Comparison of ENCODE assay signal across 15 cellular contexts in the genomic region with DNA sequence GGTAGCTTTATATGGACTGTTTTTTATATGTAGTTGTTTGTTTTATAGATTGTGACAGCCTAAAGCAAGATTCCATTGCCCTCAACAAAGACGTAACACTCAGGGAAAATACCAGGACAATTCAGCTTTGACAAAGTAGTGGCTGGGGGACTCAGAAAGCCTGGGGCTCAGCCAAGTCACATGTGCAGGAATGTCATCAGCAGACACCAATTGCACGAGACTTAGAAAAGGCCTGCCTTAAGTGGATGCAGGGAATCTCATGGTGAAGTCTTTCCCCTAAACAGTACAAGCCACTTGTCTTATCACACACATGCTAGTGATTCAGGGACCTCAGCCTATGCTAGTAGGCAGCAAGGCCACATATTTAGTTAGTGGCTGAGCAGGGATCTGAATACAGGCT.
DNase-seq lines count a peak whose midpoint lies in the region; ATAC-seq and TF ChIP-seq lines count a peak whose summit lies in the region.
"Had no signal": no experiment of that assay in that cellular context is flagged by ENCODE, and none has a peak within 500 bp of the region (broad histone marks: within the 10 kb centered on the region; RNA-seq: fewer than 3 reads in every experiment).

No MANE protein-coding gene starts in this region.

- H3K79me1 ChIP-seq in mesendoderm (ENCODE audit: low read length) = no peaks in the 10 kb centered on the region

- DNase-seq in NCI-H1048 (lab: John Stamatoyannopoulos, UW) = peak; percentile 23
- peak; percentile 57 to 61 for DNase-seq in foreskin fibroblast
- DNase-seq in mesendoderm = peak; percentile 51
- DNase-seq in tibial nerve (ENCODE audit: low spot score in 2 of 2) = no peak
- no peak for DNase-seq in activated CD4-positive, alpha-beta T cell treated with anti-CD3 and anti-CD28 coated beads for 48 hours
- DNase-seq: activated T-cell treated with anti-CD3 and anti-CD28 coated beads, Interleukin-2, amount 50 U/mL, for 24 hours; CD4-positive, alpha-beta T cell; H7; NCI-H510A treated with DMSO at 0.1 percent for 48 hours; T-helper 2 cell had no signal

- no peaks in the 10 kb centered on the region for H3K79me2 ChIP-seq in mesendoderm (ENCODE audit: control insufficient read depth, insufficient read depth, low read length)

- no peak overlapping the region for H2BK5ac ChIP-seq in mesendoderm (ENCODE audit: low read length)

- no peaks in the 10 kb centered on the region for H3K9me3 ChIP-seq in tibial nerve
- H3K9me3 ChIP-seq: Peyer's patch had no signal

- no peak overlapping the region for H3K4ac ChIP-seq in mesendoderm (ENCODE audit: low read depth, low read length)

- no peak overlapping the region for H4K5ac ChIP-seq in mesendoderm (ENCODE audit: low read length)

- H2AK5ac ChIP-seq in mesendoderm (ENCODE audit: low read length) = no peak overlapping the region

- no peak for ATAC-seq in HG02588 (IDR thresholded peaks at IDR 0.05; ENCODE audit: unreplicated experiment)
- no peak for ATAC-seq in GM19351 (IDR thresholded peaks at IDR 0.05; ENCODE audit: unreplicated experiment)
- ATAC-seq in GM18907 (IDR thresholded peaks at IDR 0.05; ENCODE audit: unreplicated experiment) = no peak

- no CpG with 5 or more reads among the region's 2 CpGs for WGBS in mesendoderm (ENCODE audit: extremely low coverage, insufficient coverage, low lambda C conversion rate)
- 18 to 22% methylated on average over 2 of the region's 2 CpGs for WGBS in tibial nerve, 2 donors

- no peak overlapping the region for H3K18ac ChIP-seq in mesendoderm (ENCODE audit: low read length)

- no peak overlapping the region for H3K23ac ChIP-seq in mesendoderm (ENCODE audit: low read length)

- no peak overlapping the region for H2BK15ac ChIP-seq in mesendoderm (replicated peaks; ENCODE audit: low read depth)

- no peaks in the 10 kb centered on the region for H3K27me3 ChIP-seq in mesendoderm (ENCODE audit: insufficient read depth, low read length, poor library complexity)
- no peaks in the 10 kb centered on the region for H3K27me3 ChIP-seq in tibial nerve
- H3K27me3 ChIP-seq: Peyer's patch had no signal

- H3K36me3 ChIP-seq in mesendoderm (ENCODE audit: control insufficient read depth, insufficient read depth, low read length) (no peaks in the 10 kb centered on the region), tibial nerve (no peaks in the 10 kb centered on the region)
- H3K36me3 ChIP-seq: Peyer's patch had no signal

- no peak overlapping the region for H2BK120ac ChIP-seq in mesendoderm (ENCODE audit: low read depth, low read length)

- no peaks in the 10 kb centered on the region for H3K4me1 ChIP-seq in mesendoderm (ENCODE audit: control insufficient read depth, low read depth, low read length)
- peaks cover 0 to 20% (median 5%) of the 10 kb centered on the region in 4 donors for H3K4me1 ChIP-seq in tibial nerve
- H3K4me1 ChIP-seq: Peyer's patch had no signal

- no peak for TF ChIP-seq EP300 in tibial nerve (IDR thresholded peaks at IDR 0.05)

- TF ChIP-seq POLR2A in tibial nerve (IDR thresholded peaks at IDR 0.05) = no peak

- H3K4me3 ChIP-seq in foreskin fibroblast (ENCODE audit: low read depth in 1 of 2, low read length in 2 of 2) = no peak overlapping the region
- no peak overlapping the region for H3K4me3 ChIP-seq in mesendoderm (ENCODE audit: low read length)
- no peak overlapping the region for H3K4me3 ChIP-seq in tibial nerve
- H3K4me3 ChIP-seq: coronary artery, Peyer's patch had no signal

- TF ChIP-seq CTCF in foreskin fibroblast (IDR thresholded peaks at IDR 0.05; ENCODE audit: low read depth, low read length) (no peak), tibial nerve (IDR thresholded peaks at IDR 0.05) (no peak)

- H4K8ac ChIP-seq in mesendoderm (ENCODE audit: low read depth, low read length) = no peak overlapping the region

- H3K56ac ChIP-seq in mesendoderm (ENCODE audit: low read length) = no peak overlapping the region

- no peak overlapping the region for H3K4me2 ChIP-seq in mesendoderm (ENCODE audit: low read length)

- H3K9ac ChIP-seq in mesendoderm (ENCODE audit: low read length) = no peak overlapping the region

- H3K27ac ChIP-seq in mesendoderm (ENCODE audit: low read depth, low read length) (no peak overlapping the region), tibial nerve (peak overlapping the region in 3 of 4 donors; percentile 23 to 73 (median 35))
- H3K27ac ChIP-seq: coronary artery had no signal

Comparison
In these comparisons a context has a peak if more than half of its experiments do, and no peak if none do; other contexts are left out.
1. DNase-seq: peak in NCI-H1048 (single experiment), foreskin fibroblast (2 of 2) and mesendoderm (single experiment); none in tibial nerve (0 of 2) and activated CD4-positive, alpha-beta T cell treated with anti-CD3 and anti-CD28 coated beads for 48 hours (single experiment).